In genomic region chr12:94849411-94849976, GRCh38 we compare ENCODE assay signal across 17 cellular contexts.
"Had no signal": no experiment of that assay in that cellular context is flagged by ENCODE, and none has a peak within 500 bp of the region (broad histone marks: within the 10 kb centered on the region; RNA-seq: fewer than 3 reads in every experiment).

No MANE protein-coding gene starts in this region.

- ATAC-seq: activated T-cell treated with anti-CD3 and anti-CD28 coated beads, Interleukin-2, amount 50 U/mL, for 72 hours; body of pancreas; pancreas; T-helper 17 cell had no signal

- H3K36me3 ChIP-seq: esophagus muscularis mucosa, pancreas had no signal

- H3K27ac Mint-ChIP-seq: activated B cell treated with CpG ODN at 0.5 μM for 24 hours; activated naive CD8-positive, alpha-beta T cell treated with anti-CD3 and anti-CD28 coated beads for 36 hours; activated T-cell treated with anti-CD3 and anti-CD28 coated beads, Interleukin-2, amount 50 U/mL, for 72 hours; T-helper 17 cell had no signal

- H3K36me3 Mint-ChIP-seq: activated naive CD8-positive, alpha-beta T cell treated with anti-CD3 and anti-CD28 coated beads for 36 hours had no signal

- H3K9me3 Mint-ChIP-seq: activated B cell treated with CpG ODN at 0.5 μM for 24 hours; activated naive CD8-positive, alpha-beta T cell treated with anti-CD3 and anti-CD28 coated beads for 36 hours; naive B cell had no signal

- DNase-seq: activated B cell treated with CpG ODN at 0.5 μM for 24 hours; activated CD4-positive, alpha-beta T cell treated with anti-CD3 and anti-CD28 coated beads for 48 hours; activated CD8-positive, alpha-beta memory T cell treated with anti-CD3 and anti-CD28 coated beads, Interleukin-2, amount 50 U/mL, for 48 hours; activated gamma-delta T cell; activated naive CD8-positive, alpha-beta T cell treated with anti-CD3 and anti-CD28 coated beads for 36 hours; activated T-cell treated with anti-CD3 and anti-CD28 coated beads, Interleukin-2, amount 50 U/mL, for 72 hours; amygdala; body of pancreas; caudate nucleus; head of caudate nucleus; naive B cell; pancreas; stimulated activated CD4-positive, alpha-beta T cell treated with anti-CD3 and anti-CD28 coated beads, Interleukin-12 subunit alpha, Interleukin-12 subunit beta, amount 100 ng/mL, for 4 hours; stimulated activated CD4-positive, alpha-beta T cell treated with anti-CD3 and anti-CD28 coated beads, Interleukin-2, amount 100 ng/mL, for 24 hours; T-helper 17 cell had no signal

- H3K9me3 ChIP-seq: body of pancreas, esophagus muscularis mucosa, pancreas had no signal

- H3K4me1 ChIP-seq: body of pancreas, pancreas had no signal

- H3K27ac ChIP-seq: body of pancreas, coronary artery, esophagus muscularis mucosa, pancreas had no signal

- H3K4me1 Mint-ChIP-seq: activated naive CD8-positive, alpha-beta T cell treated with anti-CD3 and anti-CD28 coated beads for 36 hours; T-helper 17 cell had no signal

- H3K27me3 ChIP-seq: body of pancreas, esophagus muscularis mucosa, pancreas had no signal

- H3K4me3 Mint-ChIP-seq: activated B cell treated with CpG ODN at 0.5 μM for 24 hours; activated naive CD8-positive, alpha-beta T cell treated with anti-CD3 and anti-CD28 coated beads for 36 hours; activated T-cell treated with anti-CD3 and anti-CD28 coated beads, Interleukin-2, amount 50 U/mL, for 72 hours; T-helper 17 cell had no signal

- H3K4me3 ChIP-seq: body of pancreas, coronary artery, esophagus muscularis mucosa, pancreas had no signal
